13 cellular contexts compared by ENCODE assay signal in genomic region chr1:44048816-44049215, GRCh38. TPM values are rescaled to one million over a fixed set of nuclear protein-coding genes. Genes with fewer than 3 reads are reported as not detected.
DNase-seq lines count a peak whose midpoint lies in the region; ATAC-seq and TF ChIP-seq lines count a peak whose summit lies in the region.
"Had no signal": no experiment of that assay in that cellular context is flagged by ENCODE, and none has a peak within 500 bp of the region (broad histone marks: within the 10 kb centered on the region; RNA-seq: fewer than 3 reads in every experiment).

No MANE protein-coding gene starts in this region.

- no peaks in the 10 kb centered on the region for H3K79me2 ChIP-seq in OCI-LY7 (ENCODE audit: insufficient read depth, low read depth, low read length)

- H3K9me2 ChIP-seq in OCI-LY7 (ENCODE audit: insufficient read depth, low read length): no peaks in the 10 kb centered on the region

- no peak overlapping the region for H2AFZ ChIP-seq in OCI-LY7 (ENCODE audit: low read length)

- no peak for DNase-seq in activated naive CD8-positive, alpha-beta T cell treated with anti-CD3 and anti-CD28 coated beads for 36 hours
- DNase-seq in adipocyte (ENCODE audit: low read depth): no peak
- DNase-seq in fibroblast of peridontal ligament (ENCODE audit: extremely low read depth): peak; percentile 18
- no peak for DNase-seq in OCI-LY7 (ENCODE audit: low spot score)
- DNase-seq in T-cell: no peak
- no peak for DNase-seq in NCI-H1105 (lab: John Stamatoyannopoulos, UW)
- no peak for DNase-seq in activated CD4-positive, CD25-positive, alpha-beta regulatory T cell treated with anti-CD3 and anti-CD28 coated beads, Interleukin-2, amount 50 U/mL, for 72 hours
- DNase-seq: activated CD4-positive, alpha-beta T cell treated with anti-CD3 and anti-CD28 coated beads, Interleukin-2, amount 50 U/mL, for 48 hours; testis had no signal

- POLR2A ChIA-PET in OCI-LY7 (lab: Charles Lee) (interaction anchor here (0.6 kb wide), 1 partner anchor 73 kb away, joined by 5 read pairs; no protein-coding TSS in a partner anchor), T-cell (lab: Charles Lee) (interaction anchor here in 1 of 2 donors (0.5 kb wide), 1 partner anchor 903 kb away, joined by 6 read pairs; no protein-coding TSS in a partner anchor)

- H4K20me1 ChIP-seq in OCI-LY7 (ENCODE audit: insufficient read depth, low read length): no peaks in the 10 kb centered on the region

- no peak for ATAC-seq in T-cell (replicated peaks in 1 of 4)

- CTCF ChIA-PET in OCI-LY7 (lab: Charles Lee; ENCODE audit: unreplicated experiment): interaction anchor here (1.6 kb wide), 1 partner anchor 12 kb away, joined by 5 read pairs; no protein-coding TSS in a partner anchor
- CTCF ChIA-PET in T-cell (lab: Charles Lee): interaction anchor here (0.6 to 1.9 kb wide), 5 partner anchors 23 to 1467 kb away, joined by 3 to 6 read pairs (median 4); no protein-coding TSS in a partner anchor

- H3K4me1 ChIP-seq in adipocyte (ENCODE audit: control insufficient read depth, insufficient read depth, low read length) (peaks cover 40% of the 10 kb centered on the region), OCI-LY7 (ENCODE audit: insufficient read depth, low read length, poor library complexity, severe bottlenecking) (no peaks in the 10 kb centered on the region)

- H3K4me3 Mint-ChIP-seq in activated naive CD8-positive, alpha-beta T cell: no peak overlapping the region
- no peak overlapping the region for H3K4me3 Mint-ChIP-seq in activated naive CD8-positive, alpha-beta T cell treated with anti-CD3 and anti-CD28 coated beads for 36 hours
- no peak overlapping the region for H3K4me3 Mint-ChIP-seq in T-cell
- H3K4me3 Mint-ChIP-seq: T-helper 1 cell treated with Interleukin-12 subunit alpha and Interleukin-12 subunit beta and Interleukin-4 antibody, amounts not matched to agents 30 μg/mL and 1 μg/mL, for 36 hours had no signal

- H3K27ac Mint-ChIP-seq in activated naive CD8-positive, alpha-beta T cell: peak overlapping the region; percentile 69
- no peak overlapping the region for H3K27ac Mint-ChIP-seq in activated naive CD8-positive, alpha-beta T cell treated with anti-CD3 and anti-CD28 coated beads for 36 hours
- H3K27ac Mint-ChIP-seq in T-cell: no peak overlapping the region
- H3K27ac Mint-ChIP-seq: activated naive CD4-positive, alpha-beta T cell treated with anti-CD3 and anti-CD28 coated beads, Interleukin-2, amount 50 U/mL, for 24 hours; T-helper 1 cell treated with Interleukin-12 subunit alpha and Interleukin-12 subunit beta and Interleukin-4 antibody, amounts not matched to agents 30 μg/mL and 1 μg/mL, for 36 hours had no signal

- no peaks in the 10 kb centered on the region for H3K9me3 Mint-ChIP-seq in activated naive CD8-positive, alpha-beta T cell (ENCODE audit: low read depth)
- no peaks in the 10 kb centered on the region for H3K9me3 Mint-ChIP-seq in activated naive CD8-positive, alpha-beta T cell treated with anti-CD3 and anti-CD28 coated beads for 36 hours
- H3K9me3 Mint-ChIP-seq in T-cell: no peaks in the 10 kb centered on the region
- H3K9me3 Mint-ChIP-seq: activated naive CD4-positive, alpha-beta T cell treated with anti-CD3 and anti-CD28 coated beads, Interleukin-2, amount 50 U/mL, for 24 hours; T-helper 1 cell treated with Interleukin-12 subunit alpha and Interleukin-12 subunit beta and Interleukin-4 antibody, amounts not matched to agents 30 μg/mL and 1 μg/mL, for 36 hours had no signal

- H3K27ac ChIP-seq in OCI-LY7 (ENCODE audit: low read depth, low read length, poor library complexity, severe bottlenecking): no peak overlapping the region
- H3K27ac ChIP-seq: testis had no signal

- peaks cover 12% of the 10 kb centered on the region for H3K4me1 Mint-ChIP-seq in activated naive CD8-positive, alpha-beta T cell (ENCODE audit: low read depth)
- peaks cover 17% of the 10 kb centered on the region for H3K4me1 Mint-ChIP-seq in activated naive CD8-positive, alpha-beta T cell treated with anti-CD3 and anti-CD28 coated beads for 36 hours
- peaks cover 8 to 11% (median 11%) of the 10 kb centered on the region in 3 donors for H3K4me1 Mint-ChIP-seq in T-cell

- H3K9me3 ChIP-seq in adipocyte (ENCODE audit: control insufficient read depth, low read length): no peaks in the 10 kb centered on the region
- H3K9me3 ChIP-seq in OCI-LY7 (ENCODE audit: low read length): no peaks in the 10 kb centered on the region
- H3K9me3 ChIP-seq: ovary, testis had no signal

- H3K4me2 ChIP-seq in OCI-LY7 (ENCODE audit: low read length): no peak overlapping the region

- H3K27me3 Mint-ChIP-seq in activated naive CD8-positive, alpha-beta T cell: peaks cover 15% of the 10 kb centered on the region
- peaks cover 3% of the 10 kb centered on the region for H3K27me3 Mint-ChIP-seq in activated naive CD8-positive, alpha-beta T cell treated with anti-CD3 and anti-CD28 coated beads for 36 hours
- H3K27me3 Mint-ChIP-seq in T-cell: peaks cover 12 to 15% of the 10 kb centered on the region in 2 donors

- BruUV-seq in OCI-LY7 (replicated peaks; lab: Mats Ljungman, UMichigan): no TSS peak

- no peak for TF ChIP-seq CTCF in OCI-LY7 (conservative IDR thresholded peaks at IDR 0.05; ENCODE audit: low read length)

- H3K27me3 ChIP-seq in adipocyte (replicated peaks; ENCODE audit: control insufficient read depth, insufficient read depth, low read length): no peaks in the 10 kb centered on the region
- H3K27me3 ChIP-seq: ovary, testis had no signal

- peak overlapping the region; percentile 63 for H3K9ac ChIP-seq in adipocyte (ENCODE audit: low read length)

- H3K36me3 Mint-ChIP-seq in activated naive CD8-positive, alpha-beta T cell: peaks cover 2% of the 10 kb centered on the region
- no peaks in the 10 kb centered on the region for H3K36me3 Mint-ChIP-seq in activated naive CD8-positive, alpha-beta T cell treated with anti-CD3 and anti-CD28 coated beads for 36 hours
- H3K36me3 Mint-ChIP-seq in T-cell: no peaks in the 10 kb centered on the region
- H3K36me3 Mint-ChIP-seq: activated naive CD4-positive, alpha-beta T cell treated with anti-CD3 and anti-CD28 coated beads, Interleukin-2, amount 50 U/mL, for 24 hours had no signal

- H3K36me3 ChIP-seq in adipocyte (ENCODE audit: control insufficient read depth, insufficient read depth, low read length, severe bottlenecking) (no peaks in the 10 kb centered on the region), OCI-LY7 (ENCODE audit: insufficient read depth, low read length) (no peaks in the 10 kb centered on the region)
- H3K36me3 ChIP-seq: ovary had no signal

- H3K4me3 ChIP-seq in adipocyte (ENCODE audit: low read length) (peak overlapping the region; percentile 60), OCI-LY7 (ENCODE audit: low read depth, low read length, poor library complexity, severe bottlenecking) (no peak overlapping the region)
- H3K4me3 ChIP-seq: ovary, testis had no signal

- intact Hi-C loops in OCI-LY7 (cut with micrococcal nuclease; ENCODE audit: unreplicated experiment): loop anchor here (5.0 kb wide), 1 partner anchor 512 kb away; no protein-coding TSS in a partner anchor

RNA-seq across cellular contexts. Expression of gene SLC6A9, which starts 17.6 kb away (rescaled TPM):
- 10 to 100 TPM; 13.5 to 14.8 TPM for total RNA-seq in activated naive CD8-positive, alpha-beta T cell treated with anti-CD3 and anti-CD28 coated beads for 36 hours
- total RNA-seq in OCI-LY7 (2014; rRNA removed; shearing (Covaris generic)): 7.0 and 8.2 TPM in 2 replicates
- total RNA-seq in OCI-LY7 (2022) (21.8 and 22.4 TPM in 2 replicates), T-cell (1 to 10 TPM in 4 of 5 donors, not detected in 1; 1.4 to 8.2 (median 6.3) TPM)

RNA-seq across cellular contexts. Expression of gene CCDC24, which starts 57.4 kb away (rescaled TPM):
- total RNA-seq in activated naive CD8-positive, alpha-beta T cell treated with anti-CD3 and anti-CD28 coated beads for 36 hours: 1 to 10 TPM; 1.0 to 1.5 TPM
- 1.9 and 8.9 TPM in 2 replicates for total RNA-seq in OCI-LY7 (2014; rRNA removed; shearing (Covaris generic))
- total RNA-seq in OCI-LY7 (2022): 4.6 and 9.2 TPM in 2 replicates
- total RNA-seq in T-cell: 1 to 10 TPM in 3 of 5 donors, under 1 TPM in 2; 0.50 to 4.3 (median 1.7) TPM
